ENCODE assay signal across 26 cellular contexts in genomic region chr4:149752729-149753128, GRCh38.
"Had no signal": no experiment of that assay in that cellular context is flagged by ENCODE, and none has a peak within 500 bp of the region (broad histone marks: within the 10 kb centered on the region; RNA-seq: fewer than 3 reads in every experiment).

No MANE protein-coding gene starts in this region.

- H3K27ac ChIP-seq: esophagus squamous epithelium, ovary, psoas muscle, sigmoid colon, skin epidermis, spleen, testis, tibial artery had no signal

- H3K9me3 ChIP-seq: esophagus squamous epithelium, ovary, psoas muscle, sigmoid colon, spleen, testis, tibial artery had no signal

- H3K4me1 ChIP-seq: esophagus squamous epithelium, psoas muscle, sigmoid colon, spleen, testis, tibial artery had no signal

- DNase-seq: effector CD8-positive, alpha-beta T cell; endodermal cell; esophagus squamous epithelium; hypothalamus; immature natural killer cell; kidney; mesendoderm; midbrain; naive thymus-derived CD8-positive, alpha-beta T cell; nephron progenitor cell; nucleus accumbens; ovary; posterior cingulate gyrus; psoas muscle; right cardiac atrium; sigmoid colon; spleen; stimulated activated CD4-positive, alpha-beta T cell treated with anti-CD3 and anti-CD28 coated beads, Interleukin-4, amount 100 ng/mL, for 4 hours; stimulated activated naive CD8-positive, alpha-beta T cell treated with anti-CD3 and anti-CD28 coated beads, Interleukin-15, Interleukin-2, amounts not matched to agents 100 U/mL and 50 U/mL, for 24 hours; substantia nigra; testis; tibial artery had no signal

- ATAC-seq: left lobe of liver; naive thymus-derived CD8-positive, alpha-beta T cell; psoas muscle; right cardiac atrium; stimulated activated memory B cell treated with anti-CD40 and anti-IgM and Interleukin-4, amounts not matched to agents 10 μg/mL and 1 μg/mL and 100 μg/mL, for 72 hours; stimulated activated naive CD8-positive, alpha-beta T cell treated with anti-CD3 and anti-CD28 coated beads, Interleukin-15, Interleukin-2, amounts not matched to agents 100 U/mL and 50 U/mL, for 24 hours had no signal

- H3K27me3 ChIP-seq: esophagus squamous epithelium, ovary, sigmoid colon, spleen, testis, tibial artery had no signal

- H3K4me3 ChIP-seq: esophagus squamous epithelium, lung, ovary, psoas muscle, sigmoid colon, skin epidermis, spleen, testis, tibial artery had no signal

- H3K36me3 ChIP-seq: esophagus squamous epithelium, ovary, sigmoid colon, spleen, tibial artery had no signal
